22 cellular contexts compared by ENCODE assay signal in the genomic region with DNA sequence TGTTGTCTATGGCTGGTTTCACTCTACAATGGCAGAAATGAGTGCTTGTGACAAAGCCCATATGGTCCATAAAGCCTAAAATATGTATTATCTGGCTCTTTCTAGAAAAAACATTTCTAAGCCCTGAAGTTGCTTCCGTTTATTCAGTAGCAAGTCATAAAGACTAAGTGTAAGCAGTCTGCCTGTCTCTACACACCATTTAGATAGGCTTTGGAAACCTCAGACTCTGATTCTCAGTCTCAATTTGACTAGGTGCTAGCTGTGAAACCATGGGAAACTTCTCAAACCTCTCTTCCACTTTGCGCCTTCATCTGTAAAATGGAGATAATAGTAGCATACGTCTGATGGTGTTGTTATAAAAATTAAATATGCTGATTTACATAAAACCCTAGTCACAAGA.
"Had no signal": no experiment of that assay in that cellular context is flagged by ENCODE, and none has a peak within 500 bp of the region (broad histone marks: within the 10 kb centered on the region; RNA-seq: fewer than 3 reads in every experiment).

No MANE protein-coding gene starts in this region.

- ATAC-seq: gastrocnemius medialis; heart left ventricle; left colon; left lung; left ventricle myocardium superior; lower lobe of right lung; mucosa of descending colon; naive thymus-derived CD8-positive, alpha-beta T cell had no signal

- DNase-seq: colonic mucosa; cortex of kidney; effector CD8-positive, alpha-beta T cell; esophagus squamous epithelium; foreskin fibroblast; foreskin melanocyte; gastrocnemius medialis; heart left ventricle; hypothalamus; immature natural killer cell; islet precursor cell; kidney; kidney glomerular epithelial cell; left colon; left lung; left ventricle myocardium superior; lower lobe of right lung; mesenchymal stem cell; mucosa of descending colon; naive B cell; naive thymus-derived CD8-positive, alpha-beta T cell had no signal

- H3K27ac ChIP-seq: colonic mucosa, esophagus squamous epithelium, gastrocnemius medialis, heart left ventricle, hepatocyte, left lung, lower lobe of right lung had no signal

- H3K9me3 ChIP-seq: colonic mucosa, esophagus squamous epithelium, gastrocnemius medialis, left lung, lower lobe of right lung, mucosa of descending colon had no signal

- H3K27me3 ChIP-seq: colonic mucosa, esophagus squamous epithelium, gastrocnemius medialis, heart left ventricle, hepatocyte, left lung had no signal

- H3K36me3 ChIP-seq: colonic mucosa, esophagus squamous epithelium, gastrocnemius medialis, heart left ventricle, left lung, lower lobe of right lung had no signal

- H3K4me3 ChIP-seq: colonic mucosa, esophagus squamous epithelium, gastrocnemius medialis, heart left ventricle, hepatocyte, left lung, lower lobe of right lung, mucosa of descending colon had no signal

- H3K4me1 ChIP-seq: colonic mucosa, esophagus squamous epithelium, gastrocnemius medialis, heart left ventricle, left lung, lower lobe of right lung had no signal
